ENCODE assay signal across 15 cellular contexts in the genomic region with DNA sequence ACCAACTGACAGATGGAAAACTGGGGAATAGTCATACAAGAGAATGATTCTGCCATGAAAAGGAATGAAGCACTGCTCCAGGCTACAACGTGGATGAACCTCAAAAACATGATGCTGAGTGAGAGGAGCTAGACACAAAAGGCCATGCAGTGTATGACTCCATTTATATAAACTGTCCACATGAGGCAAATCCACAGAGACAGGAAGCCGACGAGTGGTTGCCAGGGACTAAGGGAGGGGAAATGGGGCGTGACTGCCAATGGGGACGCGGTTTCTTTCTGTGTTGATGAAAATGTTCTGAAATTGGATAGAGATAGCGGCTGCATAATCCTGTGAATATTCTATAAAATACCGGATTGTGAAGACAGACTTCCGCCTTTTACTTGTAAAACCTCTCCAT. TPM values are rescaled to one million over a fixed set of nuclear protein-coding genes. Genes with fewer than 3 reads are reported as not detected.
DNase-seq lines count a peak whose midpoint lies in the region; ATAC-seq and TF ChIP-seq lines count a peak whose summit lies in the region.
"Had no signal": no experiment of that assay in that cellular context is flagged by ENCODE, and none has a peak within 500 bp of the region (broad histone marks: within the 10 kb centered on the region; RNA-seq: fewer than 3 reads in every experiment).

No MANE protein-coding gene starts in this region.

- H3K36me3 ChIP-seq in esophagus muscularis mucosa, result peaks cover 56 to 90% (median 72%) of the 10 kb centered on the region in 4 donors
- H3K36me3 ChIP-seq in neutrophil, result peaks cover 73% of the 10 kb centered on the region

- no peaks in the 10 kb centered on the region for H3K9me3 Mint-ChIP-seq in activated naive CD4-positive, alpha-beta T cell treated with anti-CD3 and anti-CD28 coated beads, Interleukin-2, amount 50 U/mL, for 72 hours
- H3K9me3 Mint-ChIP-seq: naive thymus-derived CD8-positive, alpha-beta T cell had no signal

- peak; percentile 20 for DNase-seq in COLO668 (lab: John Stamatoyannopoulos, UW; ENCODE audit: unreplicated experiment)
- peak; percentile 17 for DNase-seq in NCI-H2029 treated with DMSO at 0.1 percent for 48 hours (lab: John Stamatoyannopoulos, UW)
- DNase-seq in esophagus muscularis mucosa (ENCODE audit: extremely low spot score), result no peak
- no peak for DNase-seq in activated naive CD4-positive, alpha-beta T cell treated with anti-CD3 and anti-CD28 coated beads, Interleukin-2, amount 50 U/mL, for 72 hours (ENCODE audit: low spot score in 2 of 2)
- no peak for DNase-seq in T1000 (lab: John Stamatoyannopoulos, UW)
- DNase-seq in amniotic stem cell (lab: John Stamatoyannopoulos, UW), result no peak
- DNase-seq: activated CD4-positive, alpha-beta T cell treated with anti-CD3 and anti-CD28 coated beads for 1 hour; activated T-cell treated with anti-CD3 and anti-CD28 coated beads, Interleukin-2, amount 50 U/mL, for 48 hours; Caco-2; glutamatergic neuron; IMR-90; naive thymus-derived CD8-positive, alpha-beta T cell had no signal

- no peak for TF ChIP-seq EP300 in esophagus muscularis mucosa (IDR thresholded peaks at IDR 0.05)

- H3K4me1 ChIP-seq in esophagus muscularis mucosa (peaks cover 5 to 48% (median 30%) of the 10 kb centered on the region in 4 donors), neutrophil (ENCODE audit: control insufficient read depth in 1 of 2, insufficient read depth in 1 of 2, low read depth in 1 of 2, low read length in 1 of 2) (peaks cover 18 to 22% of the 10 kb centered on the region in 2 experiments)
- H3K4me1 ChIP-seq: Caco-2 had no signal

- WGBS in esophagus muscularis mucosa, result 64% methylated on average over 9 of the region's 9 CpGs

- peak overlapping the region in 3 of 4 donors; percentile 4 to 33 (median 13) for H3K27ac ChIP-seq in esophagus muscularis mucosa (replicated peaks in 1 of 4)
- peak overlapping the region; percentile 70 for H3K27ac ChIP-seq in neutrophil

- intact Hi-C loops in esophagus muscularis mucosa (cut with DNase I), result no loop called here

- H3K9me3 ChIP-seq in esophagus muscularis mucosa (no peaks in the 10 kb centered on the region), neutrophil (no peaks in the 10 kb centered on the region)
- H3K9me3 ChIP-seq: Caco-2 had no signal

- TF ChIP-seq CTCF in esophagus muscularis mucosa (IDR thresholded peaks at IDR 0.05) (no peak), neutrophil (IDR thresholded peaks at IDR 0.05) (no peak)

- peaks cover 15 to 33% of the 10 kb centered on the region in 2 donors for H3K36me3 Mint-ChIP-seq in activated naive CD4-positive, alpha-beta T cell treated with anti-CD3 and anti-CD28 coated beads, Interleukin-2, amount 50 U/mL, for 72 hours

- H3K4me3 ChIP-seq in esophagus muscularis mucosa, result no peak overlapping the region
- H3K4me3 ChIP-seq in neutrophil (ENCODE audit: low read depth in 1 of 2, low read length in 1 of 2), result no peak overlapping the region
- H3K4me3 ChIP-seq: skin epidermis had no signal

- H3K27me3 ChIP-seq in esophagus muscularis mucosa (no peaks in the 10 kb centered on the region), neutrophil (no peaks in the 10 kb centered on the region)

- no peak overlapping the region for H3K27ac Mint-ChIP-seq in activated naive CD4-positive, alpha-beta T cell treated with anti-CD3 and anti-CD28 coated beads, Interleukin-2, amount 50 U/mL, for 72 hours

- no peak for ATAC-seq in activated naive CD4-positive, alpha-beta T cell treated with anti-CD3 and anti-CD28 coated beads, Interleukin-2, amount 50 U/mL, for 72 hours
- no peak for ATAC-seq in GM19395 (IDR thresholded peaks at IDR 0.05; ENCODE audit: unreplicated experiment)

- no peak for TF ChIP-seq POLR2A in esophagus muscularis mucosa (IDR thresholded peaks at IDR 0.05; ENCODE audit: low read depth)

RNA-seq across cellular contexts. Expression of a gene that starts 10.2 kb away (rescaled TPM):
- 10 to 100 TPM; 58.5 to 85.0 (median 69.8) TPM for total RNA-seq in esophagus muscularis mucosa
- total RNA-seq in activated naive CD4-positive, alpha-beta T cell treated with anti-CD3 and anti-CD28 coated beads, Interleukin-2, amount 50 U/mL, for 72 hours, result 10 to 100 TPM; 44.0 to 45.8 TPM

RNA-seq across cellular contexts. Expression of a gene that starts 11.2 kb away (rescaled TPM):
- 10 to 100 TPM in 1 of 4 donors, 1 to 10 TPM in 3; 6.3 to 10.4 (median 7.7) TPM for total RNA-seq in esophagus muscularis mucosa
- 1 to 10 TPM; 1.6 to 2.5 TPM for total RNA-seq in activated naive CD4-positive, alpha-beta T cell treated with anti-CD3 and anti-CD28 coated beads, Interleukin-2, amount 50 U/mL, for 72 hours

RNA-seq across cellular contexts. Expression of a gene that starts 21.7 kb away (rescaled TPM):
- total RNA-seq in esophagus muscularis mucosa, result 10 to 100 TPM in 2 of 4 donors, 1 to 10 TPM in 2; 4.2 to 11.7 (median 8.8) TPM
- total RNA-seq in activated naive CD4-positive, alpha-beta T cell treated with anti-CD3 and anti-CD28 coated beads, Interleukin-2, amount 50 U/mL, for 72 hours, result 10 to 100 TPM; 24.1 TPM

Comparison
In these comparisons a context has a peak if more than half of its experiments do, and no peak if none do; other contexts are left out.
1. DNase-seq: peak in COLO668 (single experiment) and NCI-H2029 treated with DMSO at 0.1 percent for 48 hours (single experiment); none in esophagus muscularis mucosa (single experiment), activated naive CD4-positive, alpha-beta T cell treated with anti-CD3 and anti-CD28 coated beads, Interleukin-2, amount 50 U/mL, for 72 hours (0 of 2), T1000 (single experiment) and amniotic stem cell (single experiment).